20 cellular contexts compared by ENCODE assay signal in the genomic region with DNA sequence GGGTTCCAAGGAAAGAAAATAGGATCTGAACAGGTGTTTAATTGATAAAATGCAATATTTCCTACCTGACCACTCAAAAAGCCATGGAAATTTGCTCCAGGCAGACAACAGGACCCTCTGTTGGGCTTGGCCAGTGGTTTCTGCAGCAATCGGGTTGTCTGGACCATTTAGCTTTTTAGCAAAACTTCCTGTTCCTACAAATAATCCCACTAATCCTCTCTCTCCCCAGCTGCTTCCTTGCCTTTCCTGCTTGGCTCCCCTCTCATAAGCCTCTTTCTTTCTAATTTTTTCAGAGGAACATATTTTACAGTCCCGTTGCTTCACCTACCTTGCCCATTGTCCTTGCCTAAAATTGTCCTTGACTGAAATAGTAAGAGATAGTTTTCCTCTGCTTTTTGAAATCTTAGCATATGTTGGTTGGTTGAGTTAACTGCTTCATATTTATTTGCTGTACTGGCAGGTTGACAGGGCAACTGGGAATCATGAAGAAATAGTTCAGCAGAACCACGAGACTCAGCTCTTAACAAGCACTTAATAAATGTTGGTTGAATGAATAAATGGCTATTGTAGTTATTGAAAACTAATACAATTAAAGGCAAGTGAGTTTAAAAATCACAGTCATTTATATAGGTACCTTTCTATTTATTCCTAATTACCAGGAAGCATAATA.
DNase-seq lines count a peak whose midpoint lies in the region; ATAC-seq and TF ChIP-seq lines count a peak whose summit lies in the region.
"Had no signal": no experiment of that assay in that cellular context is flagged by ENCODE, and none has a peak within 500 bp of the region (broad histone marks: within the 10 kb centered on the region; RNA-seq: fewer than 3 reads in every experiment).

No MANE protein-coding gene starts in this region.

- H3K4me1 Mint-ChIP-seq in neural progenitor cell: peaks cover 3% of the 10 kb centered on the region
- H3K4me1 Mint-ChIP-seq: B cell; CD14-positive monocyte; CD8-positive, alpha-beta memory T cell had no signal

- H3K36me3 Mint-ChIP-seq in neural progenitor cell: no peaks in the 10 kb centered on the region
- H3K36me3 Mint-ChIP-seq: CD14-positive monocyte; CD8-positive, alpha-beta memory T cell had no signal

- TF ChIP-seq EP300 in esophagus muscularis mucosa (IDR thresholded peaks at IDR 0.05): no peak

- no peak overlapping the region for H2AFZ ChIP-seq in neural progenitor cell (replicated peaks)

- H3K36me3 ChIP-seq in neural progenitor cell: no peaks in the 10 kb centered on the region
- peaks cover 71% of the 10 kb centered on the region for H3K36me3 ChIP-seq in BE2C
- no peaks in the 10 kb centered on the region for H3K36me3 ChIP-seq in esophagus muscularis mucosa

- H3K4me3 ChIP-seq in fibroblast of villous mesenchyme (ENCODE audit: low read depth, low read length) (peak overlapping the region; percentile 2), neural progenitor cell (no peak overlapping the region), BE2C (ENCODE audit: low read depth, low read length) (no peak overlapping the region), esophagus muscularis mucosa (no peak overlapping the region)

- WGBS in esophagus muscularis mucosa: 50% methylated on average over 3 of the region's 3 CpGs

- H3K4me3 Mint-ChIP-seq in neural progenitor cell: no peak overlapping the region
- H3K4me3 Mint-ChIP-seq: B cell; CD14-positive monocyte; CD8-positive, alpha-beta memory T cell had no signal

- no peak overlapping the region for H3K9ac ChIP-seq in neural progenitor cell

- no peak overlapping the region for H3K27ac Mint-ChIP-seq in neural progenitor cell
- H3K27ac Mint-ChIP-seq: B cell; CD14-positive monocyte; CD8-positive, alpha-beta memory T cell had no signal

- H3K27me3 ChIP-seq in neural progenitor cell (no peaks in the 10 kb centered on the region), BE2C (no peaks in the 10 kb centered on the region), esophagus muscularis mucosa (no peaks in the 10 kb centered on the region)

- ATAC-seq in GM18505 (IDR thresholded peaks at IDR 0.05; ENCODE audit: unreplicated experiment): no peak
- ATAC-seq: PC-3, SK-N-SH treated with all-trans-retinoic acid at 6 μM for 48 hours had no signal

- intact Hi-C loops in esophagus muscularis mucosa (cut with DNase I): no loop called here

- H4K20me1 ChIP-seq in neural progenitor cell (ENCODE audit: low read depth): no peaks in the 10 kb centered on the region

- no peak overlapping the region for H3K4me2 ChIP-seq in neural progenitor cell

- H3K27ac ChIP-seq in neural progenitor cell (no peak overlapping the region), esophagus muscularis mucosa (replicated peaks in 1 of 4) (no peak overlapping the region)
- H3K27ac ChIP-seq: 22Rv1 had no signal

- TF ChIP-seq CTCF in fibroblast of villous mesenchyme (IDR thresholded peaks at IDR 0.05; ENCODE audit: insufficient read depth, low read depth, low read length): no peak
- no peak for TF ChIP-seq CTCF in neural progenitor cell (IDR thresholded peaks at IDR 0.05)
- no peak for TF ChIP-seq CTCF in BE2C (IDR thresholded peaks at IDR 0.05; ENCODE audit: low read depth, low read length)
- no peak for TF ChIP-seq CTCF in esophagus muscularis mucosa (IDR thresholded peaks at IDR 0.05)

- H3F3A ChIP-seq in neural progenitor cell (ENCODE audit: low read depth): no peaks in the 10 kb centered on the region

- peaks cover 2% of the 10 kb centered on the region for H3K27me3 Mint-ChIP-seq in neural progenitor cell (ENCODE audit: insufficient read depth, low read depth)
- H3K27me3 Mint-ChIP-seq: B cell; CD8-positive, alpha-beta memory T cell had no signal

- peak; percentile 68 for DNase-seq in D341Med (ENCODE audit: low spot score)
- DNase-seq in NCI-H82 treated with DMSO at 0.1 percent for 48 hours (lab: John Stamatoyannopoulos, UW; ENCODE audit: unreplicated experiment): peak; percentile 69
- DNase-seq in fibroblast of villous mesenchyme (ENCODE audit: low read depth): peak; percentile 65
- DNase-seq in neural progenitor cell (ENCODE audit: low spot score): peak; percentile 4
- no peak for DNase-seq in BE2C
- no peak for DNase-seq in esophagus muscularis mucosa (ENCODE audit: extremely low spot score)
- DNase-seq: Calu3; CD8-positive, alpha-beta memory T cell; HCEC 1CT; NCI-H1048; NCI-H1417; NCI-H1694; NCI-H2029 treated with DMSO at 0.1 percent for 48 hours; NCI-H2227 treated with DMSO at 0.1 percent for 48 hours; PC-3 had no signal

- no peaks in the 10 kb centered on the region for H3K9me3 ChIP-seq in neural progenitor cell (ENCODE audit: low read depth)
- H3K9me3 ChIP-seq in BE2C: no peaks in the 10 kb centered on the region
- H3K9me3 ChIP-seq in esophagus muscularis mucosa: no peaks in the 10 kb centered on the region

- TF ChIP-seq POLR2A in GM18505 (IDR thresholded peaks at IDR 0.05; ENCODE audit: borderline replicate concordance, extremely low read depth, insufficient read depth, insufficient read length) (no peak), esophagus muscularis mucosa (IDR thresholded peaks at IDR 0.05; ENCODE audit: low read depth) (no peak)

- peaks cover 3% of the 10 kb centered on the region for H3K4me1 ChIP-seq in neural progenitor cell
- H3K4me1 ChIP-seq in BE2C: no peaks in the 10 kb centered on the region; the same call in 1 of the 2 replicates
- H3K4me1 ChIP-seq in esophagus muscularis mucosa: no peaks in the 10 kb centered on the region

- H3K9me3 Mint-ChIP-seq in neural progenitor cell: peaks cover 2% of the 10 kb centered on the region

- H3K79me2 ChIP-seq in neural progenitor cell (ENCODE audit: low read depth): no peaks in the 10 kb centered on the region

Comparison
In these comparisons a context has a peak if more than half of its experiments do, and no peak if none do; other contexts are left out.
1. DNase-seq: peak in D341Med (single experiment), NCI-H82 treated with DMSO at 0.1 percent for 48 hours (single experiment), fibroblast of villous mesenchyme (single experiment) and neural progenitor cell (single experiment); none in BE2C (single experiment) and esophagus muscularis mucosa (single experiment).